Comparison of ENCODE assay signal across 20 cellular contexts in the genomic region with DNA sequence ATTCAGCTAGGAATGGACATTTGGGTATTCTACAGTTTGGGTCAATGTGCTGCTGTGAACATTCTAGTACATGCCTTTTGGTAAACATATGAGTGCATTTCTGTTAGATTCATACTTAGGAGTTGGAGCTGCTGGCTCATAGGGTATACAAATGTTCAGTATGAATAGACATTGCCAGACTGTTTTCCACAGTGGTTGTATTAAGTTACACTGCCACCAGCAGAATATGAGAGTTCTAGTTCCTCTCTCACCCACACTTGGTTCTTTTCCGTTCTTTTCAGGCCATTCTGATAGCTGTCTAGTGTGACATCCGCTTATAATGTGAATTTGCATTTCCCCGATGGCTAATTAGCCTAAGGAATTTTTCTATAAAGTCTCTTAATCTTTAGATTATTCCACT. TPM values are rescaled to one million over a fixed set of nuclear protein-coding genes. Genes with fewer than 3 reads are reported as not detected.
A peak's percentile ranks its signal among the peaks of the same experiment; 100 is the strongest.
DNase-seq lines count a peak whose midpoint lies in the region; ATAC-seq and TF ChIP-seq lines count a peak whose summit lies in the region.
"Had no signal": no experiment of that assay in that cellular context is flagged by ENCODE, and none has a peak within 500 bp of the region (broad histone marks: within the 10 kb centered on the region; RNA-seq: fewer than 3 reads in every experiment).

No MANE protein-coding gene starts in this region.

- H3K4me3 ChIP-seq in heart right ventricle, result no peak overlapping the region
- no peak overlapping the region for H3K4me3 ChIP-seq in SK-N-MC
- no peak overlapping the region for H3K4me3 ChIP-seq in parathyroid adenoma (ENCODE audit: low read depth, low read length)
- H3K4me3 ChIP-seq: adrenal gland, prostate gland, stomach, tibial nerve had no signal

- no peak overlapping the region for H3K9ac ChIP-seq in SK-N-MC (ENCODE audit: insufficient read length)
- no peak overlapping the region for H3K9ac ChIP-seq in parathyroid adenoma

- 69 to 80% methylated on average over 3 of the region's 3 CpGs for WGBS in heart right ventricle, 2 donors

- H3K9me3 ChIP-seq in heart right ventricle (no peaks in the 10 kb centered on the region), SK-N-MC (ENCODE audit: low read depth, low read length) (no peaks in the 10 kb centered on the region), parathyroid adenoma (ENCODE audit: control insufficient read depth, low read length) (no peaks in the 10 kb centered on the region)
- H3K9me3 ChIP-seq: adrenal gland, prostate gland, stomach, tibial nerve had no signal

- H2AFZ ChIP-seq in parathyroid adenoma, result peak overlapping the region; percentile 1

- H3K4me1 ChIP-seq in heart right ventricle (peaks cover 0 to 76% (median 48%) of the 10 kb centered on the region in 9 donors), parathyroid adenoma (peaks cover 23% of the 10 kb centered on the region)

- intact Hi-C loops in heart right ventricle (cut with DNase I), result no loop called here
- intact Hi-C loops in left cardiac atrium (cut with DNase I), result no loop called here

- H3K27ac ChIP-seq in heart right ventricle (peak overlapping the region in 7 of 10 donors; percentile 1 to 97 (median 28)), SK-N-MC (0 out of 2 replicates have a peak overlapping the region, but pooled peaks have one; percentile 35), parathyroid adenoma (peak overlapping the region; percentile 63)
- H3K27ac ChIP-seq: adrenal gland had no signal

- no peak overlapping the region for H3K4me2 ChIP-seq in parathyroid adenoma (ENCODE audit: low read length)

- H3K36me3 ChIP-seq in heart right ventricle, result peaks cover 0 to 100% (median 77%) of the 10 kb centered on the region in 9 donors
- H3K36me3 ChIP-seq in SK-N-MC (ENCODE audit: insufficient read depth, low read length), result no peaks in the 10 kb centered on the region; the same call in 1 of the 2 replicates
- no peaks in the 10 kb centered on the region for H3K36me3 ChIP-seq in parathyroid adenoma (ENCODE audit: control insufficient read depth, insufficient read depth, low read length)

- H3K27me3 ChIP-seq in heart right ventricle (no peaks in the 10 kb centered on the region), parathyroid adenoma (ENCODE audit: control insufficient read depth, insufficient read depth, low read length) (no peaks in the 10 kb centered on the region)
- H3K27me3 ChIP-seq: adrenal gland, stomach, tibial nerve had no signal

- DNase-seq in heart right ventricle (no peak), left cardiac atrium (no peak), SK-N-MC (ENCODE audit: low read depth, low spot score) (no peak), NCI-H524 (lab: John Stamatoyannopoulos, UW) (no peak), LoVo (ENCODE audit: low spot score) (no peak), NCI-H1436 treated with DMSO at 0.1 percent for 48 hours (lab: John Stamatoyannopoulos, UW) (no peak), SW 1271 (lab: John Stamatoyannopoulos, UW) (no peak)
- DNase-seq: activated naive CD4-positive, alpha-beta T cell treated with anti-CD3 and anti-CD28 coated beads for 36 hours; adrenal gland; cerebellar nuclear complex; DMS53; GDM1; NCI-H187; NK-92 treated with Interleukin-12 subunit alpha and Interleukin-12 subunit beta, amount 100 ng/mL, for 24 hours; stomach had no signal

- ATAC-seq in heart right ventricle, result peak in 1 of 8 donors; percentile 10
- no peak for ATAC-seq in left cardiac atrium
- ATAC-seq: Panc1, WTC11 had no signal

- no peaks in the 10 kb centered on the region for H3K79me2 ChIP-seq in parathyroid adenoma

- TF ChIP-seq CTCF in heart right ventricle (IDR thresholded peaks at IDR 0.05) (no peak), parathyroid adenoma (IDR thresholded peaks at IDR 0.05) (no peak)

RNA-seq across cellular contexts. Expression of a gene that starts 25.0 kb away (rescaled TPM):
- total RNA-seq in heart right ventricle, result 100 to 1,000 TPM; 104 to 389 (median 181) TPM
- polyA plus RNA-seq in heart right ventricle, result 100 to 1,000 TPM; 146 to 203 TPM
- 100 to 1,000 TPM; 194 to 326 TPM for total RNA-seq in left cardiac atrium
